In the genomic region with DNA sequence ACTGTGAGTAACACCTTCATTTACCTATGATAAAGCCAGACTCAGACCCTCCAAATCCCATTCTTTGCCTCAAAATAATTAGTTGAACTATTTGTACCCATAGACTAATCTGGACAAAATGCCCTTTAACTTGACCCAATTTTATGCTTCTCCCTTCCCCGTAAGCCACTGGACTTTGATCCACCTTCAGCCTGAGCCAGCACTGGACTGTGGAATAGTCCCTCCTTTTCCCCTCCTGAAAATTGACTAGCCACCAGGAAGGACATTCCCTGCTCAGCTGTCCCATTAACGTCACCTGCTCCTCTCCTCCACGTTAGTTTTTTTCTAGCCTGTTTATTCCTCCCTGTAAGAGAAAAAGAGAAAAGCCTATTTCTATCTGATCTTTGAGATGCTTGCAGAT, we compare ENCODE assay signal across 2 cellular contexts.
A peak's percentile ranks its signal among the peaks of the same experiment; 100 is the strongest.
TF ChIP-seq lines count a peak whose summit lies in the region.

No MANE protein-coding gene starts in this region.

TF ChIP-seq in liver, 16 proteins besides CTCF, POLR2A, EP300 and RAD21:
- TF ChIP-seq FOXA2 (IDR thresholded peaks at IDR 0.05) (no peak), EGR1 (IDR thresholded peaks at IDR 0.05; ENCODE audit: low read depth in 2 of 2) (no peak), TAF1 (conservative IDR thresholded peaks at IDR 0.05) (no peak), NR2F2 (IDR thresholded peaks at IDR 0.05) (no peak), HNF4G (IDR thresholded peaks at IDR 0.05) (peak; percentile 46), SP1 (IDR thresholded peaks at IDR 0.05) (no peak), JUND (IDR thresholded peaks at IDR 0.05) (no peak), FOXA1 (IDR thresholded peaks at IDR 0.05) (no peak), HNF4A (conservative IDR thresholded peaks at IDR 0.05) (peak; percentile 23 to 69), YY1 (IDR thresholded peaks at IDR 0.05) (no peak), GABPA (IDR thresholded peaks at IDR 0.05 in 1 of 2, conservative IDR thresholded peaks at IDR 0.05 in 1 of 2) (no peak), RXRA (IDR thresholded peaks at IDR 0.05) (no peak)
- TF ChIP-seq, protein P1, sequence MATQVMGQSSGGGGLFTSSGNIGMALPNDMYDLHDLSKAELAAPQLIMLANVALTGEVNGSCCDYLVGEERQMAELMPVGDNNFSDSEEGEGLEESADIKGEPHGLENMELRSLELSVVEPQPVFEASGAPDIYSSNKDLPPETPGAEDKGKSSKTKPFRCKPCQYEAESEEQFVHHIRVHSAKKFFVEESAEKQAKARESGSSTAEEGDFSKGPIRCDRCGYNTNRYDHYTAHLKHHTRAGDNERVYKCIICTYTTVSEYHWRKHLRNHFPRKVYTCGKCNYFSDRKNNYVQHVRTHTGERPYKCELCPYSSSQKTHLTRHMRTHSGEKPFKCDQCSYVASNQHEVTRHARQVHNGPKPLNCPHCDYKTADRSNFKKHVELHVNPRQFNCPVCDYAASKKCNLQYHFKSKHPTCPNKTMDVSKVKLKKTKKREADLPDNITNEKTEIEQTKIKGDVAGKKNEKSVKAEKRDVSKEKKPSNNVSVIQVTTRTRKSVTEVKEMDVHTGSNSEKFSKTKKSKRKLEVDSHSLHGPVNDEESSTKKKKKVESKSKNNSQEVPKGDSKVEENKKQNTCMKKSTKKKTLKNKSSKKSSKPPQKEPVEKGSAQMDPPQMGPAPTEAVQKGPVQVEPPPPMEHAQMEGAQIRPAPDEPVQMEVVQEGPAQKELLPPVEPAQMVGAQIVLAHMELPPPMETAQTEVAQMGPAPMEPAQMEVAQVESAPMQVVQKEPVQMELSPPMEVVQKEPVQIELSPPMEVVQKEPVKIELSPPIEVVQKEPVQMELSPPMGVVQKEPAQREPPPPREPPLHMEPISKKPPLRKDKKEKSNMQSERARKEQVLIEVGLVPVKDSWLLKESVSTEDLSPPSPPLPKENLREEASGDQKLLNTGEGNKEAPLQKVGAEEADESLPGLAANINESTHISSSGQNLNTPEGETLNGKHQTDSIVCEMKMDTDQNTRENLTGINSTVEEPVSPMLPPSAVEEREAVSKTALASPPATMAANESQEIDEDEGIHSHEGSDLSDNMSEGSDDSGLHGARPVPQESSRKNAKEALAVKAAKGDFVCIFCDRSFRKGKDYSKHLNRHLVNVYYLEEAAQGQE (IDR thresholded peaks at IDR 0.05): no peak
- TF ChIP-seq, protein P2, sequence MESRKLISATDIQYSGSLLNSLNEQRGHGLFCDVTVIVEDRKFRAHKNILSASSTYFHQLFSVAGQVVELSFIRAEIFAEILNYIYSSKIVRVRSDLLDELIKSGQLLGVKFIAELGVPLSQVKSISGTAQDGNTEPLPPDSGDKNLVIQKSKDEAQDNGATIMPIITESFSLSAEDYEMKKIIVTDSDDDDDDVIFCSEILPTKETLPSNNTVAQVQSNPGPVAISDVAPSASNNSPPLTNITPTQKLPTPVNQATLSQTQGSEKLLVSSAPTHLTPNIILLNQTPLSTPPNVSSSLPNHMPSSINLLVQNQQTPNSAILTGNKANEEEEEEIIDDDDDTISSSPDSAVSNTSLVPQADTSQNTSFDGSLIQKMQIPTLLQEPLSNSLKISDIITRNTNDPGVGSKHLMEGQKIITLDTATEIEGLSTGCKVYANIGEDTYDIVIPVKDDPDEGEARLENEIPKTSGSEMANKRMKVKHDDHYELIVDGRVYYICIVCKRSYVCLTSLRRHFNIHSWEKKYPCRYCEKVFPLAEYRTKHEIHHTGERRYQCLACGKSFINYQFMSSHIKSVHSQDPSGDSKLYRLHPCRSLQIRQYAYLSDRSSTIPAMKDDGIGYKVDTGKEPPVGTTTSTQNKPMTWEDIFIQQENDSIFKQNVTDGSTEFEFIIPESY (IDR thresholded peaks at IDR 0.05): no peak
- TF ChIP-seq, protein P3, sequence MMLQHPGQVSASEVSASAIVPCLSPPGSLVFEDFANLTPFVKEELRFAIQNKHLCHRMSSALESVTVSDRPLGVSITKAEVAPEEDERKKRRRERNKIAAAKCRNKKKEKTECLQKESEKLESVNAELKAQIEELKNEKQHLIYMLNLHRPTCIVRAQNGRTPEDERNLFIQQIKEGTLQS (IDR thresholded peaks at IDR 0.05): no peak
- TF ChIP-seq, protein P4, sequence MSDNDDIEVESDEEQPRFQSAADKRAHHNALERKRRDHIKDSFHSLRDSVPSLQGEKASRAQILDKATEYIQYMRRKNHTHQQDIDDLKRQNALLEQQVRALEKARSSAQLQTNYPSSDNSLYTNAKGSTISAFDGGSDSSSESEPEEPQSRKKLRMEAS (IDR thresholded peaks at IDR 0.05): no peak

TF ChIP-seq in HepG2, 621 proteins besides CTCF, POLR2A, EP300 and RAD21:
- TF ChIP-seq RFX5 (IDR thresholded peaks at IDR 0.05; ENCODE audit: low read depth, low read length) (no peak), ZFAT (CRISPR knock-in tag; conservative IDR thresholded peaks at IDR 0.05) (no peak), FIP1L1 (IDR thresholded peaks at IDR 0.05; ENCODE audit: borderline replicate concordance, insufficient read depth, low read depth, low read length) (no peak), ZNF17 (CRISPR knock-in tag; IDR thresholded peaks at IDR 0.05) (no peak), NFE2L2 (IDR thresholded peaks at IDR 0.05; ENCODE audit: low read length) (no peak), ZNF850 (CRISPR knock-in tag; conservative IDR thresholded peaks at IDR 0.05) (no peak), ZNF253 (CRISPR knock-in tag; IDR thresholded peaks at IDR 0.05; ENCODE audit: borderline replicate concordance) (no peak), ETV5 (CRISPR knock-in tag; IDR thresholded peaks at IDR 0.05; ENCODE audit: borderline replicate concordance) (no peak), ZNF207 (IDR thresholded peaks at IDR 0.05; ENCODE audit: borderline replicate concordance) (no peak), ZFP41 (CRISPR knock-in tag; IDR thresholded peaks at IDR 0.05; ENCODE audit: borderline replicate concordance) (no peak), ATF7-NPFF (CRISPR knock-in tag; IDR thresholded peaks at IDR 0.05; ENCODE audit: low read depth) (no peak), CC2D1A (CRISPR knock-in tag; IDR thresholded peaks at IDR 0.05) (no peak), ASH2L (IDR thresholded peaks at IDR 0.05; ENCODE audit: insufficient read length, low read depth, low read length) (no peak), TCF7L2 (IDR thresholded peaks at IDR 0.05; ENCODE audit: low read depth, low read length) (no peak)
- TF ChIP-seq, protein P5, sequence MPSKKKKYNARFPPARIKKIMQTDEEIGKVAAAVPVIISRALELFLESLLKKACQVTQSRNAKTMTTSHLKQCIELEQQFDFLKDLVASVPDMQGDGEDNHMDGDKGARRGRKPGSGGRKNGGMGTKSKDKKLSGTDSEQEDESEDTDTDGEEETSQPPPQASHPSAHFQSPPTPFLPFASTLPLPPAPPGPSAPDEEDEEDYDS (CRISPR knock-in tag; IDR thresholded peaks at IDR 0.05): no peak
- TF ChIP-seq, protein P6, sequence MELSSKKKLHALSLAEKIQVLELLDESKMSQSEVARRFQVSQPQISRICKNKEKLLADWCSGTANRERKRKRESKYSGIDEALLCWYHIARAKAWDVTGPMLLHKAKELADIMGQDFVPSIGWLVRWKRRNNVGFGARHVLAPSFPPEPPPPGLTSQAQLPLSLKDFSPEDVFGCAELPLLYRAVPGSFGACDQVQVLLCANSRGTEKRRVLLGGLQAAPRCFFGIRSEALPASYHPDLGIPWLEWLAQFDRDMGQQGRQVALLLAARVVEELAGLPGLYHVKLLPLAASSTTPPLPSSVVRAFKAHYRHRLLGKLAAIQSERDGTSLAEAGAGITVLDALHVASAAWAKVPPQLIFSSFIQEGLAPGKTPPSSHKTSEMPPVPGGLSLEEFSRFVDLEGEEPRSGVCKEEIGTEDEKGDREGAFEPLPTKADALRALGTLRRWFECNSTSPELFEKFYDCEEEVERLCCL (CRISPR knock-in tag; IDR thresholded peaks at IDR 0.05; ENCODE audit: borderline replicate concordance): no peak
- TF ChIP-seq, protein P7, sequence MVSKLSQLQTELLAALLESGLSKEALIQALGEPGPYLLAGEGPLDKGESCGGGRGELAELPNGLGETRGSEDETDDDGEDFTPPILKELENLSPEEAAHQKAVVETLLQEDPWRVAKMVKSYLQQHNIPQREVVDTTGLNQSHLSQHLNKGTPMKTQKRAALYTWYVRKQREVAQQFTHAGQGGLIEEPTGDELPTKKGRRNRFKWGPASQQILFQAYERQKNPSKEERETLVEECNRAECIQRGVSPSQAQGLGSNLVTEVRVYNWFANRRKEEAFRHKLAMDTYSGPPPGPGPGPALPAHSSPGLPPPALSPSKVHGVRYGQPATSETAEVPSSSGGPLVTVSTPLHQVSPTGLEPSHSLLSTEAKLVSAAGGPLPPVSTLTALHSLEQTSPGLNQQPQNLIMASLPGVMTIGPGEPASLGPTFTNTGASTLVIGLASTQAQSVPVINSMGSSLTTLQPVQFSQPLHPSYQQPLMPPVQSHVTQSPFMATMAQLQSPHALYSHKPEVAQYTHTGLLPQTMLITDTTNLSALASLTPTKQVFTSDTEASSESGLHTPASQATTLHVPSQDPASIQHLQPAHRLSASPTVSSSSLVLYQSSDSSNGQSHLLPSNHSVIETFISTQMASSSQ (IDR thresholded peaks at IDR 0.05; ENCODE audit: low read depth): no peak
- TF ChIP-seq, protein P7 (CRISPR knock-in tag; IDR thresholded peaks at IDR 0.05; ENCODE audit: borderline replicate concordance): no peak
- TF ChIP-seq, protein P8, sequence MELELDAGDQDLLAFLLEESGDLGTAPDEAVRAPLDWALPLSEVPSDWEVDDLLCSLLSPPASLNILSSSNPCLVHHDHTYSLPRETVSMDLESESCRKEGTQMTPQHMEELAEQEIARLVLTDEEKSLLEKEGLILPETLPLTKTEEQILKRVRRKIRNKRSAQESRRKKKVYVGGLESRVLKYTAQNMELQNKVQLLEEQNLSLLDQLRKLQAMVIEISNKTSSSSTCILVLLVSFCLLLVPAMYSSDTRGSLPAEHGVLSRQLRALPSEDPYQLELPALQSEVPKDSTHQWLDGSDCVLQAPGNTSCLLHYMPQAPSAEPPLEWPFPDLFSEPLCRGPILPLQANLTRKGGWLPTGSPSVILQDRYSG (CRISPR knock-in tag; IDR thresholded peaks at IDR 0.05): no peak
- TF ChIP-seq, protein P9, sequence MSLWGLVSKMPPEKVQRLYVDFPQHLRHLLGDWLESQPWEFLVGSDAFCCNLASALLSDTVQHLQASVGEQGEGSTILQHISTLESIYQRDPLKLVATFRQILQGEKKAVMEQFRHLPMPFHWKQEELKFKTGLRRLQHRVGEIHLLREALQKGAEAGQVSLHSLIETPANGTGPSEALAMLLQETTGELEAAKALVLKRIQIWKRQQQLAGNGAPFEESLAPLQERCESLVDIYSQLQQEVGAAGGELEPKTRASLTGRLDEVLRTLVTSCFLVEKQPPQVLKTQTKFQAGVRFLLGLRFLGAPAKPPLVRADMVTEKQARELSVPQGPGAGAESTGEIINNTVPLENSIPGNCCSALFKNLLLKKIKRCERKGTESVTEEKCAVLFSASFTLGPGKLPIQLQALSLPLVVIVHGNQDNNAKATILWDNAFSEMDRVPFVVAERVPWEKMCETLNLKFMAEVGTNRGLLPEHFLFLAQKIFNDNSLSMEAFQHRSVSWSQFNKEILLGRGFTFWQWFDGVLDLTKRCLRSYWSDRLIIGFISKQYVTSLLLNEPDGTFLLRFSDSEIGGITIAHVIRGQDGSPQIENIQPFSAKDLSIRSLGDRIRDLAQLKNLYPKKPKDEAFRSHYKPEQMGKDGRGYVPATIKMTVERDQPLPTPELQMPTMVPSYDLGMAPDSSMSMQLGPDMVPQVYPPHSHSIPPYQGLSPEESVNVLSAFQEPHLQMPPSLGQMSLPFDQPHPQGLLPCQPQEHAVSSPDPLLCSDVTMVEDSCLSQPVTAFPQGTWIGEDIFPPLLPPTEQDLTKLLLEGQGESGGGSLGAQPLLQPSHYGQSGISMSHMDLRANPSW (CRISPR knock-in tag; IDR thresholded peaks at IDR 0.05; ENCODE audit: borderline replicate concordance): no peak
- TF ChIP-seq, protein P10, sequence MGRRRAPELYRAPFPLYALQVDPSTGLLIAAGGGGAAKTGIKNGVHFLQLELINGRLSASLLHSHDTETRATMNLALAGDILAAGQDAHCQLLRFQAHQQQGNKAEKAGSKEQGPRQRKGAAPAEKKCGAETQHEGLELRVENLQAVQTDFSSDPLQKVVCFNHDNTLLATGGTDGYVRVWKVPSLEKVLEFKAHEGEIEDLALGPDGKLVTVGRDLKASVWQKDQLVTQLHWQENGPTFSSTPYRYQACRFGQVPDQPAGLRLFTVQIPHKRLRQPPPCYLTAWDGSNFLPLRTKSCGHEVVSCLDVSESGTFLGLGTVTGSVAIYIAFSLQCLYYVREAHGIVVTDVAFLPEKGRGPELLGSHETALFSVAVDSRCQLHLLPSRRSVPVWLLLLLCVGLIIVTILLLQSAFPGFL (CRISPR knock-in tag; IDR thresholded peaks at IDR 0.05): no peak
